Comparison of ENCODE assay signal across 9 cellular contexts in genomic region chr7:33040803-33041516, GRCh38. TPM values are rescaled to one million over a fixed set of nuclear protein-coding genes. Genes with fewer than 3 reads are reported as not detected.
DNase-seq lines count a peak whose midpoint lies in the region; ATAC-seq, FAIRE-seq and TF ChIP-seq lines count a peak whose summit lies in the region.
"Had no signal": no experiment of that assay in that cellular context is flagged by ENCODE, and none has a peak within 500 bp of the region (broad histone marks: within the 10 kb centered on the region; RNA-seq: fewer than 3 reads in every experiment).

No MANE protein-coding gene starts in this region.

- ATAC-seq in GM19438 (IDR thresholded peaks at IDR 0.05; ENCODE audit: low read depth, unreplicated experiment) = peak; percentile 96
- peak; percentile 88 for ATAC-seq in HG03520 (IDR thresholded peaks at IDR 0.05; ENCODE audit: unreplicated experiment)

- H3K27me3 ChIP-seq in endothelial cell of umbilical vein (ENCODE audit: control insufficient read depth in 2 of 2, insufficient read depth in 2 of 2, low read length in 2 of 2) (no peaks in the 10 kb centered on the region), trophoblast cell (ENCODE audit: insufficient read depth, low read length) (no peaks in the 10 kb centered on the region)

- no peaks in the 10 kb centered on the region for H3K27me3 Mint-ChIP-seq in CD14-positive monocyte (ENCODE audit: low read depth in 3 of 3)

- no peaks in the 10 kb centered on the region for H3K79me1 ChIP-seq in trophoblast cell (ENCODE audit: low read length)

- FAIRE-seq in endothelial cell of umbilical vein (lab: Jason Lieb, UNC) = no peak
- FAIRE-seq: H1 had no signal

- no peak overlapping the region for H2AK5ac ChIP-seq in trophoblast cell (ENCODE audit: low read length)

- H2AFZ ChIP-seq in endothelial cell of umbilical vein (ENCODE audit: low read depth, low read length) = no peak overlapping the region
- H2AFZ ChIP-seq in trophoblast cell (ENCODE audit: insufficient read depth, low read length, poor library complexity) = no peak overlapping the region

- no peaks in the 10 kb centered on the region for H3K9me1 ChIP-seq in endothelial cell of umbilical vein (replicated peaks; ENCODE audit: control insufficient read depth, extremely low read depth, insufficient read depth, low read length)

- peak overlapping the region; percentile 74 to 83 for H3K4me3 Mint-ChIP-seq in CD14-positive monocyte

- H2BK5ac ChIP-seq in trophoblast cell (ENCODE audit: low read depth, low read length, poor library complexity) = no peak overlapping the region

- no peak overlapping the region for H3K23ac ChIP-seq in trophoblast cell (ENCODE audit: low read length)

- no peak overlapping the region for H3K14ac ChIP-seq in trophoblast cell (ENCODE audit: low read length)

- no peak overlapping the region for H3K9ac ChIP-seq in endothelial cell of umbilical vein (replicated peaks; ENCODE audit: extremely low read depth, insufficient read depth, low read length)
- no peak overlapping the region for H3K9ac ChIP-seq in trophoblast cell (ENCODE audit: low read length)

- H4K12ac ChIP-seq in trophoblast cell (ENCODE audit: low read depth, low read length) = no peak overlapping the region

- no peaks in the 10 kb centered on the region for H3K36me3 Mint-ChIP-seq in CD14-positive monocyte

- no peak for TF ChIP-seq POLR2A in endothelial cell of umbilical vein (IDR thresholded peaks at IDR 0.05; ENCODE audit: low read depth, low read length)

- no peak overlapping the region for H3K18ac ChIP-seq in trophoblast cell (ENCODE audit: low read length)

- H3K9me3 Mint-ChIP-seq in CD14-positive monocyte = no peaks in the 10 kb centered on the region

- H2BK12ac ChIP-seq in trophoblast cell (ENCODE audit: low read length) = no peak overlapping the region

- no peaks in the 10 kb centered on the region for H3K9me3 ChIP-seq in endothelial cell of umbilical vein (replicated peaks; ENCODE audit: control insufficient read depth, insufficient read depth, low read length)
- H3K9me3 ChIP-seq in trophoblast cell (ENCODE audit: insufficient read depth, low read depth, low read length) = no peaks in the 10 kb centered on the region

- TF ChIP-seq CTCF in CD14-positive monocyte (IDR thresholded peaks at IDR 0.05) (no peak), endothelial cell of umbilical vein (IDR thresholded peaks at IDR 0.05; ENCODE audit: extremely low read depth in 1 of 2, insufficient read depth in 1 of 2, low read depth in 1 of 2, low read length in 2 of 2) (no peak)

- intact Hi-C loops in CD14-positive monocyte (cut with micrococcal nuclease) (no loop called here), endothelial cell of umbilical vein (cut with micrococcal nuclease) (no loop called here)

- no peak overlapping the region for H4K8ac ChIP-seq in trophoblast cell (ENCODE audit: low read depth, low read length)

- no peak for DNase-seq in CD14-positive monocyte (ENCODE audit: low spot score)
- DNase-seq in activated CD4-positive, alpha-beta T cell treated with anti-CD3 and anti-CD28 coated beads for 1 hour = peak; percentile 52
- DNase-seq in endothelial cell of umbilical vein (ENCODE audit: low read depth, low spot score) = peak; percentile 13
- DNase-seq in trophoblast cell = peak; percentile 50 to 60
- DNase-seq in hepatic stellate cell (ENCODE audit: low spot score) = no peak
- no peak for DNase-seq in NK-92 (lab: John Stamatoyannopoulos, UW; ENCODE audit: unreplicated experiment)

- H3K4me1 ChIP-seq in endothelial cell of umbilical vein (ENCODE audit: control insufficient read depth, extremely low read depth, insufficient read depth, low read length) (peaks cover 7% of the 10 kb centered on the region), trophoblast cell (ENCODE audit: control insufficient read depth in 1 of 2, insufficient read depth in 2 of 2, low read length in 2 of 2) (no peaks in the 10 kb centered on the region)

- dilution Hi-C loops in endothelial cell of umbilical vein (cut with MboI; ENCODE audit: extremely low pct_ligation_motif_present, low sequenced_read_pairs) = no loop called here

- CTCF ChIA-PET in endothelial cell of umbilical vein (lab: Charles Lee) = interaction anchor here (1.5 to 2.7 kb wide), 4 partner anchors 9 to 194 kb away, joined by 4 to 8 read pairs (median 8); no protein-coding TSS in a partner anchor

- no peak overlapping the region for H2BK120ac ChIP-seq in trophoblast cell (ENCODE audit: insufficient read depth, low read length, poor library complexity)

- H3K4me3 ChIP-seq in endothelial cell of umbilical vein (replicated peaks in 1 of 3; ENCODE audit: insufficient read depth in 1 of 3, low read depth in 1 of 3, low read length in 3 of 3) (no peak overlapping the region), trophoblast cell (ENCODE audit: low read depth, low read length) (no peak overlapping the region)

- POLR2A ChIA-PET in endothelial cell of umbilical vein (lab: Charles Lee) = no interaction called here

- no TSS peak for BruUV-seq in endothelial cell of umbilical vein (replicated peaks; lab: Mats Ljungman, UMichigan)

- peaks cover 36% of the 10 kb centered on the region for H3K4me1 Mint-ChIP-seq in CD14-positive monocyte

- H3K79me2 ChIP-seq in endothelial cell of umbilical vein (ENCODE audit: control insufficient read depth, insufficient read depth, low read length) (peaks cover 77% of the 10 kb centered on the region), trophoblast cell (ENCODE audit: control insufficient read depth, insufficient read depth, low read length, poor library complexity) (no peaks in the 10 kb centered on the region)

- peak overlapping the region; percentile 57 to 93 (median 87) for H3K27ac Mint-ChIP-seq in CD14-positive monocyte

- H4K20me1 ChIP-seq in endothelial cell of umbilical vein (replicated peaks; ENCODE audit: control insufficient read depth, extremely low read depth, insufficient read depth, low read length) = peaks cover 2% of the 10 kb centered on the region

- no peak overlapping the region for H3K27ac ChIP-seq in endothelial cell of umbilical vein (ENCODE audit: insufficient read depth, low read depth, low read length)
- no peak overlapping the region for H3K27ac ChIP-seq in trophoblast cell (ENCODE audit: low read depth, low read length)

- H3K36me3 ChIP-seq in endothelial cell of umbilical vein (ENCODE audit: control insufficient read depth in 2 of 2, extremely low read depth in 1 of 2, insufficient read depth in 2 of 2, low read length in 2 of 2) = no peaks in the 10 kb centered on the region
- H3K36me3 ChIP-seq in trophoblast cell (ENCODE audit: control insufficient read depth in 1 of 2, insufficient read depth in 2 of 2, low read length in 2 of 2) = no peaks in the 10 kb centered on the region

- H3K4me2 ChIP-seq in endothelial cell of umbilical vein (ENCODE audit: insufficient read depth, low read length) (no peak overlapping the region), trophoblast cell (ENCODE audit: low read length) (no peak overlapping the region)

- H4K91ac ChIP-seq in trophoblast cell (ENCODE audit: low read depth, low read length) = no peak overlapping the region

- no peak overlapping the region for H3K4ac ChIP-seq in trophoblast cell (ENCODE audit: low read depth, low read length)

- no CpG with 5 or more reads among the region's 9 CpGs for WGBS in trophoblast cell (ENCODE audit: extremely low coverage, insufficient coverage, insufficient read length)

TF ChIP-seq in endothelial cell of umbilical vein, 7 proteins besides CTCF, POLR2A, EP300 and RAD21:
- TF ChIP-seq EZH2 (IDR thresholded peaks at IDR 0.05; ENCODE audit: borderline replicate concordance, low read depth, low read length, severe bottlenecking) = no peak
- TF ChIP-seq JUN (IDR thresholded peaks at IDR 0.05; ENCODE audit: borderline replicate concordance, insufficient read depth, insufficient read length, low read depth) = no peak
- no peak for TF ChIP-seq MYC (IDR thresholded peaks at IDR 0.05; ENCODE audit: low read depth, low read length)
- TF ChIP-seq FOS (IDR thresholded peaks at IDR 0.05; ENCODE audit: borderline replicate concordance, insufficient read depth, low read length) = no peak
- no peak for TF ChIP-seq POLR2AphosphoS5 (IDR thresholded peaks at IDR 0.05; ENCODE audit: insufficient read depth, low read depth, low read length)
- TF ChIP-seq, protein P1, sequence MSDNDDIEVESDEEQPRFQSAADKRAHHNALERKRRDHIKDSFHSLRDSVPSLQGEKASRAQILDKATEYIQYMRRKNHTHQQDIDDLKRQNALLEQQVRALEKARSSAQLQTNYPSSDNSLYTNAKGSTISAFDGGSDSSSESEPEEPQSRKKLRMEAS (IDR thresholded peaks at IDR 0.05; ENCODE audit: insufficient read depth, insufficient read length) = no peak
- TF ChIP-seq GATA2 (IDR thresholded peaks at IDR 0.05; ENCODE audit: insufficient read depth, insufficient read length, low read depth, low read length) = no peak

RNA-seq across cellular contexts. Expression of gene NT5C3A, which starts 21.6 kb away (rescaled TPM):
- 10 to 100 TPM; 29.5 to 37.7 TPM for polyA plus RNA-seq in CD14-positive monocyte
- 22.0 and 22.6 TPM in 2 replicates for total RNA-seq in endothelial cell of umbilical vein
- polyA plus RNA-seq in endothelial cell of umbilical vein = 4.3 and 7.1 TPM in 2 replicates
- polyA plus RNA-seq in endothelial cell of umbilical vein (2011; cell fraction: cytosol; rRNA removed) = 8.3 and 10.0 TPM in 2 replicates
- 9.9 and 15.2 TPM in 2 replicates for polyA plus RNA-seq in endothelial cell of umbilical vein (2011; cell fraction: nucleus; rRNA removed)
- polyA plus RNA-seq in endothelial cell of umbilical vein (2012) = 15.0 and 19.7 TPM in 2 replicates
- 2.7 and 4.6 TPM in 2 replicates for polyA minus RNA-seq in endothelial cell of umbilical vein
- polyA minus RNA-seq in endothelial cell of umbilical vein (2011; cell fraction: cytosol; rRNA and poly(A)+ RNA removed) = 10.5 TPM
- polyA minus RNA-seq in endothelial cell of umbilical vein (2011; cell fraction: nucleus; rRNA and poly(A)+ RNA removed) = 12.7 and 13.5 TPM in 2 replicates
- polyA plus RNA-seq in trophoblast cell (2013) = 16.5 and 17.2 TPM in 2 replicates

Comparison
In these comparisons a context has a peak if more than half of its experiments do, and no peak if none do; other contexts are left out.
1. DNase-seq: peak in activated CD4-positive, alpha-beta T cell treated with anti-CD3 and anti-CD28 coated beads for 1 hour (single experiment), endothelial cell of umbilical vein (single experiment) and trophoblast cell (2 of 2); none in CD14-positive monocyte (single experiment), hepatic stellate cell (single experiment) and NK-92 (single experiment).